Comparison of ENCODE assay signal across 1 cellular context in the genomic region with DNA sequence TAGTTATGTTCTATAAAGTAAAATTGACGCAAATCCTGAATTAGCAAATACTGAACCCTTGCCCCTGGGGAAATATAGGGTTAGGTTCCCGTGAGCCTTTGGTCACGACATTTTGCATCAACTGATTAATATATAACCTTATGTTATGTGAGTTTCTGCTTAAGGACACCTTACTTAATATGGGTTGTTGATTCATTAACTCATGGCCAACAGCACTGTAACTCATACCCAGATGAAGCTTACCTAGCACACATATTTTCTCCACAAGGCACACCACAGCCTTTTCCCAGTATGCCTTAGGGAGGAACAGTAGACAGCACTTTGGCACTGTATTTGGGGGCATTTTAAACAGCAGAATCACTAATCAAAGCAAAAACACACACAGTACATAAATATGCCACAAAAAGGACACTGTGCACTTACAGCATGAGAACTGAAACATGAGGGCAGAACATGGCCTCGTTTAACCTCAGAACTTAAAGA.
TF ChIP-seq lines count a peak whose summit lies in the region.

No MANE protein-coding gene starts in this region.

TF ChIP-seq in HepG2, 621 proteins besides CTCF, POLR2A, EP300 and RAD21 (continued from another document):
- TF ChIP-seq, protein P1, sequence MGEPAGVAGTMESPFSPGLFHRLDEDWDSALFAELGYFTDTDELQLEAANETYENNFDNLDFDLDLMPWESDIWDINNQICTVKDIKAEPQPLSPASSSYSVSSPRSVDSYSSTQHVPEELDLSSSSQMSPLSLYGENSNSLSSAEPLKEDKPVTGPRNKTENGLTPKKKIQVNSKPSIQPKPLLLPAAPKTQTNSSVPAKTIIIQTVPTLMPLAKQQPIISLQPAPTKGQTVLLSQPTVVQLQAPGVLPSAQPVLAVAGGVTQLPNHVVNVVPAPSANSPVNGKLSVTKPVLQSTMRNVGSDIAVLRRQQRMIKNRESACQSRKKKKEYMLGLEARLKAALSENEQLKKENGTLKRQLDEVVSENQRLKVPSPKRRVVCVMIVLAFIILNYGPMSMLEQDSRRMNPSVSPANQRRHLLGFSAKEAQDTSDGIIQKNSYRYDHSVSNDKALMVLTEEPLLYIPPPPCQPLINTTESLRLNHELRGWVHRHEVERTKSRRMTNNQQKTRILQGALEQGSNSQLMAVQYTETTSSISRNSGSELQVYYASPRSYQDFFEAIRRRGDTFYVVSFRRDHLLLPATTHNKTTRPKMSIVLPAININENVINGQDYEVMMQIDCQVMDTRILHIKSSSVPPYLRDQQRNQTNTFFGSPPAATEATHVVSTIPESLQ (CRISPR knock-in tag; conservative IDR thresholded peaks at IDR 0.05): no peak
- TF ChIP-seq KDM5B (CRISPR knock-in tag; IDR thresholded peaks at IDR 0.05; ENCODE audit: borderline replicate concordance) (no peak), RELA (CRISPR knock-in tag; IDR thresholded peaks at IDR 0.05) (no peak), PAX8 (CRISPR knock-in tag; IDR thresholded peaks at IDR 0.05; ENCODE audit: borderline replicate concordance) (no peak), MED1 (CRISPR knock-in tag; IDR thresholded peaks at IDR 0.05) (no peak)
- TF ChIP-seq, protein P2, sequence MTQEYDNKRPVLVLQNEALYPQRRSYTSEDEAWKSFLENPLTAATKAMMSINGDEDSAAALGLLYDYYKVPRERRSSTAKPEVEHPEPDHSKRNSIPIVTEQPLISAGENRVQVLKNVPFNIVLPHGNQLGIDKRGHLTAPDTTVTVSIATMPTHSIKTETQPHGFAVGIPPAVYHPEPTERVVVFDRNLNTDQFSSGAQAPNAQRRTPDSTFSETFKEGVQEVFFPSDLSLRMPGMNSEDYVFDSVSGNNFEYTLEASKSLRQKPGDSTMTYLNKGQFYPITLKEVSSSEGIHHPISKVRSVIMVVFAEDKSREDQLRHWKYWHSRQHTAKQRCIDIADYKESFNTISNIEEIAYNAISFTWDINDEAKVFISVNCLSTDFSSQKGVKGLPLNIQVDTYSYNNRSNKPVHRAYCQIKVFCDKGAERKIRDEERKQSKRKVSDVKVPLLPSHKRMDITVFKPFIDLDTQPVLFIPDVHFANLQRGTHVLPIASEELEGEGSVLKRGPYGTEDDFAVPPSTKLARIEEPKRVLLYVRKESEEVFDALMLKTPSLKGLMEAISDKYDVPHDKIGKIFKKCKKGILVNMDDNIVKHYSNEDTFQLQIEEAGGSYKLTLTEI (CRISPR knock-in tag; conservative IDR thresholded peaks at IDR 0.05): no peak
